ENCODE assay signal across 13 cellular contexts in genomic region chr6:139334791-139335446, GRCh38. TPM values are rescaled to one million over a fixed set of nuclear protein-coding genes. Genes with fewer than 3 reads are reported as not detected.
DNase-seq lines count a peak whose midpoint lies in the region; ATAC-seq, FAIRE-seq and TF ChIP-seq lines count a peak whose summit lies in the region.
"Had no signal": no experiment of that assay in that cellular context is flagged by ENCODE, and none has a peak within 500 bp of the region (broad histone marks: within the 10 kb centered on the region; RNA-seq: fewer than 3 reads in every experiment).

No MANE protein-coding gene starts in this region.

- FAIRE-seq in small intestine (lab: Jason Lieb, UNC), result no peak

- peaks cover 29% of the 10 kb centered on the region for H3K4me1 Mint-ChIP-seq in nephron

- H3K4me1 ChIP-seq in small intestine (ENCODE audit: control insufficient read depth in 2 of 2, insufficient read depth in 1 of 2, low read depth in 1 of 2, low read length in 1 of 2), result peaks cover 2 to 5% of the 10 kb centered on the region in 2 donors

- no peaks in the 10 kb centered on the region for H3K36me3 Mint-ChIP-seq in nephron (ENCODE audit: low read depth)

- H3K27ac Mint-ChIP-seq in nephron, result peak overlapping the region; percentile 14 to 51 (median 35)
- H3K27ac Mint-ChIP-seq: activated CD4-positive, alpha-beta T cell treated with anti-CD3 and anti-CD28 coated beads, Interleukin-2, amount 10 ng/mL, durations not matched to agents 7 days and 5 days had no signal

- H3K27ac ChIP-seq in small intestine (ENCODE audit: low read depth in 1 of 2, low read length in 1 of 2), result peak overlapping the region in 1 of 2 donors; percentile 67

- DNase-seq in AG08395 (ENCODE audit: low spot score) (peak; percentile 79), NOMO-1 treated with DMSO at 0.1 percent for 48 hours (lab: John Stamatoyannopoulos, UW; ENCODE audit: unreplicated experiment) (peak; percentile 87), epithelial cell of proximal tubule (ENCODE audit: low read depth) (peak; percentile 48), small intestine (no peak), COR-L47 (lab: John Stamatoyannopoulos, UW) (no peak)
- no peak for DNase-seq in stimulated activated naive CD4-positive, alpha-beta T cell treated with Interleukin-2 at 50 U/mL for 16 hours (lab: John Stamatoyannopoulos, UW)
- DNase-seq: activated CD4-positive, alpha-beta T cell treated with anti-CD3 and anti-CD28 coated beads, Interleukin-2, amount 10 ng/mL, durations not matched to agents 7 days and 5 days; CD4-positive, CD25-positive, alpha-beta regulatory T cell; dorsolateral prefrontal cortex; NCI-H524 treated with DMSO at 0.1 percent for 48 hours; stimulated activated naive CD8-positive, alpha-beta T cell treated with anti-CD3 and anti-CD28 coated beads, Interleukin-15, Interleukin-2, amounts not matched to agents 100 U/mL and 50 U/mL, for 24 hours had no signal

- H3K4me3 ChIP-seq in epithelial cell of proximal tubule (ENCODE audit: low read depth, low read length) (no peak overlapping the region), small intestine (ENCODE audit: low read depth in 1 of 2, low read length in 2 of 2) (no peak overlapping the region)
- H3K4me3 ChIP-seq: dorsolateral prefrontal cortex had no signal

- H3K27me3 Mint-ChIP-seq in nephron (ENCODE audit: low read depth), result no peaks in the 10 kb centered on the region
- H3K27me3 Mint-ChIP-seq: activated CD4-positive, alpha-beta T cell treated with anti-CD3 and anti-CD28 coated beads, Interleukin-2, amount 10 ng/mL, durations not matched to agents 7 days and 5 days had no signal

- H3K9me3 Mint-ChIP-seq in nephron, result peaks cover 7% of the 10 kb centered on the region
- H3K9me3 Mint-ChIP-seq: CD4-positive, CD25-positive, alpha-beta regulatory T cell had no signal

- TF ChIP-seq CTCF in epithelial cell of proximal tubule (conservative IDR thresholded peaks at IDR 0.05; ENCODE audit: low read depth, low read length) (no peak), nephron (IDR thresholded peaks at IDR 0.05; ENCODE audit: unreplicated experiment in 3 of 3) (no peak)

- 73 to 84% (median 82%) methylated on average over 5 of the region's 5 CpGs for WGBS in small intestine, 3 donors

- H3K36me3 ChIP-seq in small intestine (ENCODE audit: control insufficient read depth in 2 of 2, insufficient read depth in 2 of 2, low read length in 2 of 2), result no peaks in the 10 kb centered on the region

- H3K9me3 ChIP-seq in small intestine (ENCODE audit: control insufficient read depth, low read depth), result no peaks in the 10 kb centered on the region

- no peak overlapping the region for H3K4me3 Mint-ChIP-seq in nephron
- H3K4me3 Mint-ChIP-seq: activated CD4-positive, alpha-beta T cell treated with anti-CD3 and anti-CD28 coated beads, Interleukin-2, amount 10 ng/mL, durations not matched to agents 7 days and 5 days; CD4-positive, CD25-positive, alpha-beta regulatory T cell had no signal

- no peaks in the 10 kb centered on the region for H3K27me3 ChIP-seq in small intestine (ENCODE audit: control insufficient read depth in 2 of 2, insufficient read depth in 2 of 2, low read length in 2 of 2)
- H3K27me3 ChIP-seq: dorsolateral prefrontal cortex had no signal

- ATAC-seq in GM19397 (IDR thresholded peaks at IDR 0.05; ENCODE audit: unreplicated experiment), result no peak
- ATAC-seq: stimulated activated naive CD8-positive, alpha-beta T cell treated with anti-CD3 and anti-CD28 coated beads, Interleukin-15, Interleukin-2, amounts not matched to agents 100 U/mL and 50 U/mL, for 24 hours had no signal

RNA-seq across cellular contexts. Expression of gene CITED2, which starts 39.5 kb away (rescaled TPM):
- 56.1 and 112 TPM in 2 replicates for total RNA-seq in epithelial cell of proximal tubule
- polyA plus RNA-seq in small intestine, result 10 to 100 TPM; 21.1 to 39.5 (median 23.5) TPM

RNA-seq across cellular contexts. Expression of gene TXLNB, which starts 43.1 kb away (rescaled TPM):
- total RNA-seq in epithelial cell of proximal tubule, result not detected in 2 replicates
- polyA plus RNA-seq in small intestine, result under 1 TPM in 2 of 3 donors, not detected in 1; 0.27 to 0.54 TPM

Comparison
In these comparisons a context has a peak if more than half of its experiments do, and no peak if none do; other contexts are left out.
1. DNase-seq: peak in AG08395 (single experiment), NOMO-1 treated with DMSO at 0.1 percent for 48 hours (single experiment) and epithelial cell of proximal tubule (single experiment); none in stimulated activated naive CD4-positive, alpha-beta T cell treated with Interleukin-2 at 50 U/mL for 16 hours (single experiment), small intestine (single experiment) and COR-L47 (single experiment).